In the genomic region with DNA sequence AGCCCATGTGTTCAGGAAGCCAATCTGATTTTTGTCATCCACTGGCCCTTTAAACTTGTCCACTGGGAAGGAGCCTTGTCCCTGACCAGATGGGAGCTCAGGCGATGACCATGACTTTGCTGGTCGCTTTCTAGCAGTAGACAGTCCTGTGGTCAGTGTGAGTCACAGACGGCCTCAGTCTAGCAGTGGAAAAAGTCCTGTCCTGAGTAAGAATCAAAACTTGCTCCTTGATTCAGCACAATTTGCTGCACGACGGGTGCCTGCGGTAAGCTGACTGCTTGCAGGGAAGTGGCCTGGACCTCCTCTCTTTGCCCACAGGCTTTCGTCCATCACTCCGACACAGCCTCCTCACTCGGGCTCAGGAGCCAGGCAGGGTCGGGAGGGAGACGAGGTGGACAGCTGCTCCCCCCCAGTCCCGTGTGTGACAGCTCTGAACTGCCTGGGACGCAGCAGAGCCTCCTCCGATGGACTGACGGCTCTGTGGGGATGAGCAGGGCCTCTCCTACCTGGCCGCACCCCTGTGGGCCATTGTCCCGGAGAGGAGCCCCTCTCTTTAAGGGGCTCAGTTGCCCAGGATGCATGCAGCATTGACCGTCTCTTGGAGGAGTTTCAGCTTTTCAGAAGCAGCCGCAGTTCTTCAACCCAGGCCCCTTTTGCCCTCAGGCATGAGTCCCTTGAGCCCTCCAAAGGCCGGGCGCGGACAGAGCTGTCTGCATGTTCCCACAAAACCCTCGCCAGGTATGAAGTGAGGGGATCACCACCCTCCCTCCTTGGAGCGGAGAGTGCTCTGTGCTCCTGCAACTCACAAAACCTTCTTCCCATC, we compare ENCODE assay signal across 1 cellular context.
TF ChIP-seq lines count a peak whose summit lies in the region.

No MANE protein-coding gene starts in this region.

TF ChIP-seq in HCT116, 20 proteins besides CTCF, POLR2A, EP300 and RAD21 (continued from another document):
- TF ChIP-seq, protein P1, sequence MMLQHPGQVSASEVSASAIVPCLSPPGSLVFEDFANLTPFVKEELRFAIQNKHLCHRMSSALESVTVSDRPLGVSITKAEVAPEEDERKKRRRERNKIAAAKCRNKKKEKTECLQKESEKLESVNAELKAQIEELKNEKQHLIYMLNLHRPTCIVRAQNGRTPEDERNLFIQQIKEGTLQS (IDR thresholded peaks at IDR 0.05) = no peak
TF ChIP-seq in HCT116: peak in this region for 2.
